9 cellular contexts compared by ENCODE assay signal in the genomic region with DNA sequence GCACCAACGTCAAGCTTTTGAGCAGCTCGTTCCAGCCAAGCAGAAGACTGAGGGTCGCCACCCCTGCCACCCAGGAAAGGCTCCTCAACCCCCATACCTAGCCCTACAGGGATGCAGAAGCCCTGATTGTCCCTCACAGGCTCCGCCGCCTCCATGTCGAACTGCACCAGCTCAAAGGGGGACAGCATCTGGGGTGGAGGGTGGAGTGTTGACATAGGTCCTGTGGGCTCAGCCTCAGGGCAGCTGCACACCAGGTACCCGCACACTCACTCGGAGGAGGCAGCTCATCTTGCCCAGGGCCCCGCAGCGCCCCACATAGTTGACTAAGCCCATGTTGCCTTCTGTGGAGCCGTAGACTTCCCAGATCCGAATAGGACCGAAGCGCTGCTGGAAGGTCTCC. TPM values are rescaled to one million over a fixed set of nuclear protein-coding genes. Genes with fewer than 3 reads are reported as not detected.
DNase-seq lines count a peak whose midpoint lies in the region; ATAC-seq and TF ChIP-seq lines count a peak whose summit lies in the region.
"Had no signal": no experiment of that assay in that cellular context is flagged by ENCODE, and none has a peak within 500 bp of the region (broad histone marks: within the 10 kb centered on the region; RNA-seq: fewer than 3 reads in every experiment).

No MANE protein-coding gene starts in this region.

- H3K4me1 ChIP-seq in HCT116 (ENCODE audit: control insufficient read depth in 1 of 2, insufficient read depth in 2 of 2, low read length in 2 of 2), result peaks cover 10 to 22% of the 10 kb centered on the region in 2 experiments; a peak in 3 of 4 replicates

- in situ Hi-C loops in brain microvascular endothelial cell (cut with HindIII; ENCODE audit: low pct_ligation_motif_present, low sequenced_read_pairs), result no loop called here

- H3K4me3 ChIP-seq in HCT116 (replicated peaks in 1 of 2; ENCODE audit: low read depth in 1 of 2, low read length in 2 of 2) (peak overlapping the region; percentile 62 to 83), brain microvascular endothelial cell (ENCODE audit: low read depth, low read length) (peak overlapping the region; percentile 61)

- H3K9me2 ChIP-seq in HCT116 (ENCODE audit: insufficient read depth), result no peaks in the 10 kb centered on the region

- H3K4me3 Mint-ChIP-seq in nephron progenitor cell, result peak overlapping the region; percentile 93

- intact Hi-C loops in HCT116 (cut with micrococcal nuclease), result no loop called here

- TF ChIP-seq POLR2A in HCT116 (IDR thresholded peaks at IDR 0.05; ENCODE audit: borderline replicate concordance, extremely low read depth, insufficient read depth, insufficient read length), result no peak

- POLR2A ChIA-PET in HCT116 (lab: Charles Lee), result interaction anchor here (1.4 to 1.5 kb wide), 2 partner anchors 14 to 20 kb away, joined by 3 to 7 read pairs; a partner anchor contains a TSS

- H3K27ac ChIP-seq in HCT116 (ENCODE audit: low read depth, low read length) (peak overlapping the region; percentile 82; the same call in 1 of the 2 replicates), brain microvascular endothelial cell (no peak overlapping the region)

- DNase-seq in HCT116 (ENCODE audit: low read depth, low spot score), result no peak
- no peak for DNase-seq in brain microvascular endothelial cell
- no peak for DNase-seq in nephron progenitor cell
- no peak for DNase-seq in central memory CD4-positive, alpha-beta T cell
- DNase-seq in pons (ENCODE audit: low spot score), result no peak
- DNase-seq: NCI-H1436 treated with DMSO at 0.1 percent for 48 hours; stimulated activated naive CD4-positive, alpha-beta T cell treated with Interleukin-2 at 50 U/mL for 16 hours; T-helper 9 cell had no signal

- H3K27ac Mint-ChIP-seq in nephron progenitor cell, result no peak overlapping the region

- CTCF ChIA-PET in HCT116 (lab: Charles Lee), result interaction anchor here (1.9 kb wide), 1 partner anchor 14 kb away, joined by 6 read pairs; no protein-coding TSS in a partner anchor

- H4K20me1 ChIP-seq in HCT116 (ENCODE audit: insufficient read depth), result no peaks in the 10 kb centered on the region

- H2AFZ ChIP-seq in HCT116 (ENCODE audit: low read depth, low read length, poor library complexity, severe bottlenecking), result no peak overlapping the region

- H3K27me3 Mint-ChIP-seq in nephron progenitor cell (ENCODE audit: low read depth, poor library complexity), result peaks cover 8% of the 10 kb centered on the region

- RAD21 ChIA-PET in HCT116 (lab: Charles Lee; ENCODE audit: low non-redundant PET in 1 of 2, low total read pairs in 2 of 2, uncharacterized antibody in 2 of 2, unreplicated experiment in 2 of 2), result no interaction called here

- H3K4me2 ChIP-seq in HCT116 (ENCODE audit: low read length), result peak overlapping the region; percentile 88

- H3K27me3 ChIP-seq in HCT116 (ENCODE audit: insufficient read depth, low read length), result no peaks in the 10 kb centered on the region
- H3K27me3 ChIP-seq in brain microvascular endothelial cell (replicated peaks), result no peaks in the 10 kb centered on the region

- H3K9ac ChIP-seq in HCT116 (ENCODE audit: low read length), result no peak overlapping the region

- H3K9me3 Mint-ChIP-seq in nephron progenitor cell, result peaks cover 7% of the 10 kb centered on the region

- no TSS peak for BruUV-seq in HCT116 (replicated peaks; lab: Mats Ljungman, UMichigan)

- no peak for TF ChIP-seq RAD21 in HCT116 (IDR thresholded peaks at IDR 0.05; ENCODE audit: low read depth)

- peaks cover 5% of the 10 kb centered on the region for H3K36me3 Mint-ChIP-seq in nephron progenitor cell (ENCODE audit: low read depth)

- H3K36me3 ChIP-seq in HCT116 (ENCODE audit: control insufficient read depth in 1 of 2, insufficient read depth in 2 of 2, low read length in 2 of 2), result no peaks in the 10 kb centered on the region
- H3K36me3 ChIP-seq in brain microvascular endothelial cell (replicated peaks), result no peaks in the 10 kb centered on the region

- peaks cover 26% of the 10 kb centered on the region for H3K4me1 Mint-ChIP-seq in nephron progenitor cell

- no peaks in the 10 kb centered on the region for H3K9me3 ChIP-seq in HCT116 (ENCODE audit: control insufficient read depth in 1 of 2, insufficient read depth in 1 of 2, low read depth in 1 of 2, low read length in 2 of 2)

- TF ChIP-seq CTCF in HCT116 (IDR thresholded peaks at IDR 0.05 in 2 of 3, conservative IDR thresholded peaks at IDR 0.05 in 1 of 3; ENCODE audit: borderline replicate concordance in 1 of 3, insufficient read depth in 1 of 3, low read depth in 2 of 3, low read length in 2 of 3) (no peak), brain microvascular endothelial cell (IDR thresholded peaks at IDR 0.05; ENCODE audit: low read depth, low read length, missing control alignments) (no peak), nephron progenitor cell (IDR thresholded peaks at IDR 0.05) (no peak)

- peaks cover 17% of the 10 kb centered on the region for H3K79me2 ChIP-seq in HCT116 (ENCODE audit: insufficient read depth, low read length)

- no peak for ATAC-seq in HCT116
- ATAC-seq in HG03108 (IDR thresholded peaks at IDR 0.05; ENCODE audit: unreplicated experiment), result no peak

TF ChIP-seq in HCT116, 20 proteins besides CTCF, POLR2A, EP300 and RAD21:
- TF ChIP-seq, protein P1, sequence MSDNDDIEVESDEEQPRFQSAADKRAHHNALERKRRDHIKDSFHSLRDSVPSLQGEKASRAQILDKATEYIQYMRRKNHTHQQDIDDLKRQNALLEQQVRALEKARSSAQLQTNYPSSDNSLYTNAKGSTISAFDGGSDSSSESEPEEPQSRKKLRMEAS (IDR thresholded peaks at IDR 0.05), result no peak
- TF ChIP-seq YY1 (IDR thresholded peaks at IDR 0.05; ENCODE audit: extremely low read depth, insufficient replicate concordance, low read depth, low read length), result no peak
- no peak for TF ChIP-seq ZNF274 (IDR thresholded peaks at IDR 0.05; ENCODE audit: low read depth, low read length)

RNA-seq across cellular contexts. Expression of a gene that starts 11.6 kb away (rescaled TPM):
- total RNA-seq in HCT116 (2021; ENCODE audit: unreplicated experiment), result 27.1 TPM
- polyA plus RNA-seq in HCT116 (2012), result 39.5 and 45.9 TPM in 2 replicates

RNA-seq across cellular contexts. Expression of a gene that starts 19.4 kb away (rescaled TPM):
- 12.0 TPM for total RNA-seq in HCT116 (2021; ENCODE audit: unreplicated experiment)
- 10.6 and 10.8 TPM in 2 replicates for polyA plus RNA-seq in HCT116 (2012)

RNA-seq across cellular contexts. Expression of a gene that starts 24.1 kb away (rescaled TPM):
- total RNA-seq in HCT116 (2021; ENCODE audit: unreplicated experiment), result 6.5 TPM
- 6.1 and 7.3 TPM in 2 replicates for polyA plus RNA-seq in HCT116 (2012)

RNA-seq across cellular contexts. Expression of a gene that starts 33.4 kb away (rescaled TPM):
- 11.3 TPM for total RNA-seq in HCT116 (2021; ENCODE audit: unreplicated experiment)
- polyA plus RNA-seq in HCT116 (2012), result 3.6 and 3.8 TPM in 2 replicates

RNA-seq across cellular contexts. Expression of a gene that starts 43.6 kb away (rescaled TPM):
- total RNA-seq in HCT116 (2021; ENCODE audit: unreplicated experiment), result 908 TPM
- 1,271 and 1,421 TPM in 2 replicates for polyA plus RNA-seq in HCT116 (2012)
